In the genomic region with DNA sequence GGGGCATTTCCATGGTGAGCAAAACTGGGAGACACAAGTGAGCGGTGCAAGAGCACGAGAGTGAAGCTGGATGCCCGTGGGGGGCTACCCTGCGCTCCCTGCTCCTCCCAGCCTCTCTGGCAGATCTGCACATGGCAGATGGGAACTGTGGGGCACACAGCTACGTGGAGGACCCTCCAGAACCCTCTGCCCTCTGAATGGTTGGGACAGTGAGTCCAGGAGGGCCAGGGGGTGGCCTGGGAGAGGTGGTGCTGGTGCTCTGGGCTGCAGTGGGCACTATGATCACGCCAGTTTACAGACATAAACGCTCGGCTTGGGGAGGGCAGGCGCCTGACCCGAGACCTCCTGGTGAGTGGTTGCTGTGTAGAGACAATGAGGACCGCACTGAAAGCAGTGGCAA, we compare ENCODE assay signal across 19 cellular contexts.
"Had no signal": no experiment of that assay in that cellular context is flagged by ENCODE, and none has a peak within 500 bp of the region (broad histone marks: within the 10 kb centered on the region; RNA-seq: fewer than 3 reads in every experiment).

No MANE protein-coding gene starts in this region.

- H3K27me3 Mint-ChIP-seq: activated CD8-positive, alpha-beta T cell treated with anti-CD3 and anti-CD28 coated beads for 36 hours had no signal

- H3K4me3 Mint-ChIP-seq: activated CD8-positive, alpha-beta T cell treated with anti-CD3 and anti-CD28 coated beads for 36 hours; activated naive CD4-positive, alpha-beta T cell treated with anti-CD3 and anti-CD28 coated beads, Interleukin-2, amount 10 ng/mL, durations not matched to agents 7 days and 5 days; activated naive CD8-positive, alpha-beta T cell treated with anti-CD3 and anti-CD28 coated beads for 36 hours; activated T-cell treated with anti-CD3 and anti-CD28 coated beads, Interleukin-2, amount 50 U/mL, for 72 hours; IgD-negative memory B cell; T-helper 2 cell treated with Interferon-gamma antibody and Interleukin-4, amounts not matched to agents 5 μg/mL and 100 μg/mL, for 36 hours had no signal

- H3K27me3 ChIP-seq: adrenal gland had no signal

- H3K27ac Mint-ChIP-seq: activated CD8-positive, alpha-beta T cell treated with anti-CD3 and anti-CD28 coated beads for 36 hours; activated naive CD8-positive, alpha-beta T cell treated with anti-CD3 and anti-CD28 coated beads for 36 hours; activated T-cell treated with anti-CD3 and anti-CD28 coated beads, Interleukin-2, amount 50 U/mL, for 72 hours; activated T-helper 2 cell treated with anti-CD3 and anti-CD28 coated beads, Interferon-gamma antibody, Interleukin-2, Interleukin-4, amounts not matched to agents 10 μg/mL and 5 μg/mL and 100 μg/mL, durations not matched to agents 14 hours and 24 hours and 36 hours; IgD-negative memory B cell; T-helper 2 cell treated with Interferon-gamma antibody and Interleukin-4, amounts not matched to agents 5 μg/mL and 100 μg/mL, for 36 hours had no signal

- H3K4me1 ChIP-seq: adrenal gland had no signal

- H3K36me3 Mint-ChIP-seq: activated naive CD4-positive, alpha-beta T cell treated with anti-CD3 and anti-CD28 coated beads, Interleukin-2, amount 10 ng/mL, durations not matched to agents 7 days and 5 days; activated naive CD8-positive, alpha-beta T cell treated with anti-CD3 and anti-CD28 coated beads for 36 hours; IgD-negative memory B cell had no signal

- H3K4me3 ChIP-seq: adrenal gland had no signal

- H3K9me3 Mint-ChIP-seq: activated CD8-positive, alpha-beta T cell treated with anti-CD3 and anti-CD28 coated beads for 36 hours; activated naive CD4-positive, alpha-beta T cell treated with anti-CD3 and anti-CD28 coated beads, Interleukin-2, amount 10 ng/mL, durations not matched to agents 7 days and 5 days; activated naive CD8-positive, alpha-beta T cell treated with anti-CD3 and anti-CD28 coated beads for 36 hours; activated T-cell treated with anti-CD3 and anti-CD28 coated beads, Interleukin-2, amount 50 U/mL, for 72 hours; activated T-helper 2 cell treated with anti-CD3 and anti-CD28 coated beads, Interferon-gamma antibody, Interleukin-2, Interleukin-4, amounts not matched to agents 10 μg/mL and 5 μg/mL and 100 μg/mL, durations not matched to agents 14 hours and 24 hours and 36 hours; T-helper 2 cell treated with Interferon-gamma antibody and Interleukin-4, amounts not matched to agents 5 μg/mL and 100 μg/mL, for 36 hours had no signal

- H3K27ac ChIP-seq: adrenal gland had no signal

- ATAC-seq: activated CD4-positive, CD25-positive, alpha-beta regulatory T cell treated with anti-CD3 and anti-CD28 coated beads, Interleukin-2, amount 50 U/mL, for 24 hours; activated CD8-positive, alpha-beta T cell treated with anti-CD3 and anti-CD28 coated beads for 36 hours; activated T-cell treated with anti-CD3 and anti-CD28 coated beads, Interleukin-2, amount 50 U/mL, for 72 hours; PC-3 had no signal

- H3K9me3 ChIP-seq: adrenal gland had no signal

- H3K4me1 Mint-ChIP-seq: activated naive CD4-positive, alpha-beta T cell treated with anti-CD3 and anti-CD28 coated beads, Interleukin-2, amount 10 ng/mL, durations not matched to agents 7 days and 5 days; activated naive CD8-positive, alpha-beta T cell treated with anti-CD3 and anti-CD28 coated beads for 36 hours had no signal

- DNase-seq: activated CD4-positive, alpha-beta T cell treated with anti-CD3 and anti-CD28 coated beads for 4 hours; activated CD8-positive, alpha-beta memory T cell treated with anti-CD3 and anti-CD28 coated beads, Interleukin-2, amount 50 U/mL, for 4 hours; activated CD8-positive, alpha-beta T cell treated with anti-CD3 and anti-CD28 coated beads for 36 hours; activated gamma-delta T cell treated with Interleukin-2 at 50 U/mL for 16 hours; activated naive CD4-positive, alpha-beta T cell treated with anti-CD3 and anti-CD28 coated beads, Interleukin-2, amount 10 ng/mL, durations not matched to agents 7 days and 5 days; activated naive CD8-positive, alpha-beta T cell treated with anti-CD3 and anti-CD28 coated beads for 36 hours; activated T-cell treated with anti-CD3 and anti-CD28 coated beads, Interleukin-2, amount 50 U/mL, for 72 hours; adrenal gland; anterior cingulate cortex; central memory CD4-positive, alpha-beta T cell; KG1; NCI-H1092; NCI-H1930; PC-3; SHP77 treated with DMSO at 0.1 percent for 48 hours had no signal

- H3K36me3 ChIP-seq: adrenal gland had no signal
